ENCODE assay signal across 1 cellular context in the genomic region with DNA sequence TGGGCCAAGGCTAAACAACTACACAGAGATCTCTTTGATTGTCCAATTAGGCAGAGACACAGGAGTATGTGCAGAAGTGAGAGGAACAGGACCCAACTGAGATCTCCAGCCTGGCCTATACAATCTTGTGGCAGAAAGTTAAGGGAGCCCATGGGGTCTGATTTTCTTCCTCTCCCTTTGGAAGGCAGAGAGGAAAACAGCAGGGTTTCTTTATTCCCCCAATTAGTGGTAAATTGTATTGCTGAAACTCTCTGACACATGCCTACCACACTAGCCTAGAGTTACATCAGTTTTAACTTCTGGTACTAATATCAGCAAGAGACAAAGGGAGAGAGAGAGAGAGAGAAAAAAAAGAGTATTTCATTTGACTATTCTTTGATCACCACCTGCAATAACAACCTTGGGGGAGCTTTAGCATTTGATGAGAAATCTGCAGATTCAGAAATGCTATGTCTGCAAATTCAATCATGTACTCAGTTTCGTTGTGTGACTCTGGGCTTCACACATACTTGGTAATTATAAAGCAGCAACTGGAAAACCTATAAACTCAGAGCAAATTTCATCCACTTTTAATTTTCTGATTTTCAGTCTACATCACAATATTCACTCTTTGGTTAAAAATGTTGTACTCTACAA.
TF ChIP-seq lines count a peak whose summit lies in the region.

No MANE protein-coding gene starts in this region.

TF ChIP-seq in GM23338, 12 proteins besides CTCF, POLR2A, EP300 and RAD21 (continued from another document):
- TF ChIP-seq, protein P1, sequence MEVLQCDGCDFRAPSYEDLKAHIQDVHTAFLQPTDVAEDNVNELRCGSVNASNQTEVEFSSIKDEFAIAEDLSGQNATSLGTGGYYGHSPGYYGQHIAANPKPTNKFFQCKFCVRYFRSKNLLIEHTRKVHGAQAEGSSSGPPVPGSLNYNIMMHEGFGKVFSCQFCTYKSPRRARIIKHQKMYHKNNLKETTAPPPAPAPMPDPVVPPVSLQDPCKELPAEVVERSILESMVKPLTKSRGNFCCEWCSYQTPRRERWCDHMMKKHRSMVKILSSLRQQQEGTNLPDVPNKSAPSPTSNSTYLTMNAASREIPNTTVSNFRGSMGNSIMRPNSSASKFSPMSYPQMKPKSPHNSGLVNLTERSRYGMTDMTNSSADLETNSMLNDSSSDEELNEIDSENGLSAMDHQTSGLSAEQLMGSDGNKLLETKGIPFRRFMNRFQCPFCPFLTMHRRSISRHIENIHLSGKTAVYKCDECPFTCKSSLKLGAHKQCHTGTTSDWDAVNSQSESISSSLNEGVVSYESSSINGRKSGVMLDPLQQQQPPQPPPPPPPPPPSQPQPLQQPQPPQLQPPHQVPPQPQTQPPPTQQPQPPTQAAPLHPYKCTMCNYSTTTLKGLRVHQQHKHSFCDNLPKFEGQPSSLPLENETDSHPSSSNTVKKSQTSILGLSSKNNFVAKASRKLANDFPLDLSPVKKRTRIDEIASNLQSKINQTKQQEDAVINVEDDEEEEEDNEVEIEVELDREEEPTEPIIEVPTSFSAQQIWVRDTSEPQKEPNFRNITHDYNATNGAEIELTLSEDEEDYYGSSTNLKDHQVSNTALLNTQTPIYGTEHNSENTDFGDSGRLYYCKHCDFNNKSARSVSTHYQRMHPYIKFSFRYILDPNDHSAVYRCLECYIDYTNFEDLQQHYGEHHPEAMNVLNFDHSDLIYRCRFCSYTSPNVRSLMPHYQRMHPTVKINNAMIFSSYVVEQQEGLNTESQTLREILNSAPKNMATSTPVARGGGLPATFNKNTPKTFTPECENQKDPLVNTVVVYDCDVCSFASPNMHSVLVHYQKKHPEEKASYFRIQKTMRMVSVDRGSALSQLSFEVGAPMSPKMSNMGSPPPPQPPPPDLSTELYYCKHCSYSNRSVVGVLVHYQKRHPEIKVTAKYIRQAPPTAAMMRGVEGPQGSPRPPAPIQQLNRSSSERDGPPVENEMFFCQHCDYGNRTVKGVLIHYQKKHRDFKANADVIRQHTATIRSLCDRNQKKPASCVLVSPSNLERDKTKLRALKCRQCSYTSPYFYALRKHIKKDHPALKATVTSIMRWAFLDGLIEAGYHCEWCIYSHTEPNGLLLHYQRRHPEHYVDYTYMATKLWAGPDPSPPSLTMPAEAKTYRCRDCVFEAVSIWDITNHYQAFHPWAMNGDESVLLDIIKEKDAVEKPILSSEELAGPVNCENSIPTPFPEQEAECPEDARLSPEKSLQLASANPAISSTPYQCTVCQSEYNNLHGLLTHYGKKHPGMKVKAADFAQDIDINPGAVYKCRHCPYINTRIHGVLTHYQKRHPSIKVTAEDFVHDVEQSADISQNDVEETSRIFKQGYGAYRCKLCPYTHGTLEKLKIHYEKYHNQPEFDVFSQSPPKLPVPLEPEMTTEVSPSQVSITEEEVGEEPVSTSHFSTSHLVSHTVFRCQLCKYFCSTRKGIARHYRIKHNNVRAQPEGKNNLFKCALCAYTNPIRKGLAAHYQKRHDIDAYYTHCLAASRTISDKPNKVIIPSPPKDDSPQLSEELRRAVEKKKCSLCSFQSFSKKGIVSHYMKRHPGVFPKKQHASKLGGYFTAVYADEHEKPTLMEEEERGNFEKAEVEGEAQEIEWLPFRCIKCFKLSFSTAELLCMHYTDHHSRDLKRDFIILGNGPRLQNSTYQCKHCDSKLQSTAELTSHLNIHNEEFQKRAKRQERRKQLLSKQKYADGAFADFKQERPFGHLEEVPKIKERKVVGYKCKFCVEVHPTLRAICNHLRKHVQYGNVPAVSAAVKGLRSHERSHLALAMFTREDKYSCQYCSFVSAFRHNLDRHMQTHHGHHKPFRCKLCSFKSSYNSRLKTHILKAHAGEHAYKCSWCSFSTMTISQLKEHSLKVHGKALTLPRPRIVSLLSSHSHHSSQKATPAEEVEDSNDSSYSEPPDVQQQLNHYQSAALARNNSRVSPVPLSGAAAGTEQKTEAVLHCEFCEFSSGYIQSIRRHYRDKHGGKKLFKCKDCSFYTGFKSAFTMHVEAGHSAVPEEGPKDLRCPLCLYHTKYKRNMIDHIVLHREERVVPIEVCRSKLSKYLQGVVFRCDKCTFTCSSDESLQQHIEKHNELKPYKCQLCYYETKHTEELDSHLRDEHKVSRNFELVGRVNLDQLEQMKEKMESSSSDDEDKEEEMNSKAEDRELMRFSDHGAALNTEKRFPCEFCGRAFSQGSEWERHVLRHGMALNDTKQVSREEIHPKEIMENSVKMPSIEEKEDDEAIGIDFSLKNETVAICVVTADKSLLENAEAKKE (CRISPR knock-in tag; IDR thresholded peaks at IDR 0.05) = no peak
- peak; percentile 61; the same call in 1 of the 2 replicates for TF ChIP-seq NANOG (IDR thresholded peaks at IDR 0.05; ENCODE audit: borderline replicate concordance)
